Comparison of ENCODE assay signal across 8 cellular contexts in the genomic region with DNA sequence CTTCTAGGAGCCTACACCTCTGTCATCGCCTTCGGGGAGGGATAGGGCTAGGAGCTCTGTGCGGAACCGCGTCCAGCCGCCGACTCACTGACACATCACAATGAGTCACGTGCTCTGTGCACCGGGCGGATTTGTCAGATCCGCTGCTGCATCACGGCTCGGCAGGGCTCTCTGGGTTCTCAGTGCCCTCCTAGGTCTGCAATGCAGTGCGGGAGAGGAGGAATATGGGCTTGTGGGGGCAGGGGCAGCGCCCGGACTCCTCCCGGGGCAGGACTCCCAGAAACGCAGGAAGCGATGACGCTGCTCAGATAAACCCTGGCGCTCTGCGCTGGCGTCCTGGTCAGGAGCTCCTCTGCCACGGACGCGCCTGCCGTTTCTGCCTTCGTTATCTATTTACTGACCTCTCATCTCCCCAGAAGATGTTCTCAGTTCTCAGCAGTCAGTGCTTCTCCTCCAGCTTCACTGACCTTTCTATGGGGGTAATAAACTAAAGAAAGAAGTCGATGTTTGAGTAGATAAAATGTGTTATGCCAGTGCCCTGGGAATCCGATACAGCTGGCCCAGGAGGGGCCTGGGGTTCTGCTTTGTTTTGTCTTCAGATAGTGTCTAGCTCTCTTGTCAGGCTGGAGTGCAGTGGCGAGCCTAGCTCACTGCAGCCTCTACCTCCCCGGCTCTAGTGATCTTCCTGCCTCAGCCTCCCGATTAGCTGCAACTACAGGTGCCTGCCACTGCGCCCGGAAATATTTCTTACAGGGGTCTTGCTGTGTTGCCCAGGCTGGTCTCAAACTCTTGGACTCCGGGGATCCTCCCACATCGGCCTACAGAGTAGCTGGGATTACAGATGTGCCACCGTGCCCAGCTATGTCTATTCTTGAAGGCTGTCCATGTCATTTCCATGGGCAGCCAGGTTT. TPM values are rescaled to one million over a fixed set of nuclear protein-coding genes. Genes with fewer than 3 reads are reported as not detected.
DNase-seq lines count a peak whose midpoint lies in the region; ATAC-seq, FAIRE-seq and TF ChIP-seq lines count a peak whose summit lies in the region.

No MANE protein-coding gene starts in this region.

- no peaks in the 10 kb centered on the region for H3K27me3 ChIP-seq in ACC112 (ENCODE audit: insufficient read depth, low read length)

- H3K4me3 ChIP-seq in ACC112 (ENCODE audit: low read depth, low read length): peak overlapping the region; percentile 70
- H3K4me3 ChIP-seq in kidney (ENCODE audit: low read length in 2 of 2): peak overlapping the region; percentile 72 to 88

- H3K27ac Mint-ChIP-seq in activated B cell treated with CpG ODN at 0.5 μM for 24 hours: peak overlapping the region; percentile 87
- H3K27ac Mint-ChIP-seq in central memory CD8-positive, alpha-beta T cell (ENCODE audit: low read depth): peak overlapping the region; percentile 96

- H2AFZ ChIP-seq in ACC112 (ENCODE audit: low read length, unreplicated experiment): no peak overlapping the region

- H3K36me3 Mint-ChIP-seq in activated B cell treated with CpG ODN at 0.5 μM for 24 hours (ENCODE audit: low read depth): peaks cover 2% of the 10 kb centered on the region
- peaks cover 5% of the 10 kb centered on the region for H3K36me3 Mint-ChIP-seq in central memory CD8-positive, alpha-beta T cell (ENCODE audit: insufficient read depth)

- H3K27ac ChIP-seq in ACC112 (ENCODE audit: low read depth, low read length) (peak overlapping the region; percentile 98), kidney (ENCODE audit: low read depth in 2 of 2, low read length in 2 of 2) (peak overlapping the region; percentile 89 to 96)

- DNase-seq in NCI-H2227 (lab: John Stamatoyannopoulos, UW; ENCODE audit: unreplicated experiment): peak; percentile 89
- DNase-seq in activated B cell treated with CpG ODN at 0.5 μM for 24 hours: peak; percentile 57
- peak; percentile 67 to 69 for DNase-seq in central memory CD8-positive, alpha-beta T cell (ENCODE audit: low spot score in 2 of 2)
- DNase-seq in kidney: peak; percentile 96
- peak; percentile 60 to 65 for DNase-seq in stimulated activated CD4-positive, alpha-beta T cell treated with anti-CD3 and anti-CD28 coated beads, Interleukin-15, amount 100 ng/mL, for 1 hour (ENCODE audit: low read depth in 1 of 2, low spot score in 1 of 2)

- intact Hi-C loops in activated B cell treated with CpG ODN at 0.5 μM for 24 hours (cut with micrococcal nuclease) (loop anchor here (1.0 kb wide), 1 partner anchor 22 kb away; no protein-coding TSS in a partner anchor), kidney (cut with DNase I) (no loop called here)

- H3K4me1 ChIP-seq in ACC112 (ENCODE audit: control insufficient read depth, insufficient read depth, low read length, unreplicated experiment) (peaks cover 51% of the 10 kb centered on the region), kidney (ENCODE audit: control insufficient read depth in 1 of 2, insufficient read depth in 1 of 2, low read depth in 1 of 2, low read length in 2 of 2) (peaks cover 3 to 19% of the 10 kb centered on the region in 2 donors)

- CTCF ChIA-PET in activated B cell treated with CpG ODN at 0.5 μM for 24 hours (lab: Charles Lee): interaction anchor here (1.8 kb wide), 1 partner anchor 28 kb away, joined by 11 read pairs; no protein-coding TSS in a partner anchor

- TF ChIP-seq CTCF in activated B cell treated with CpG ODN at 0.5 μM for 24 hours (IDR thresholded peaks at IDR 0.05) (no peak), kidney (IDR thresholded peaks at IDR 0.05; ENCODE audit: borderline replicate concordance, extremely low read depth, insufficient read depth) (no peak)

- H3K36me3 ChIP-seq in ACC112 (ENCODE audit: insufficient read depth, low read length) (no peaks in the 10 kb centered on the region), kidney (ENCODE audit: control insufficient read depth in 1 of 2, insufficient read depth in 2 of 2, low read length in 2 of 2) (no peaks in the 10 kb centered on the region)

- H3K4me1 Mint-ChIP-seq in activated B cell treated with CpG ODN at 0.5 μM for 24 hours: peaks cover 13% of the 10 kb centered on the region
- H3K4me1 Mint-ChIP-seq in central memory CD8-positive, alpha-beta T cell: peaks cover 46% of the 10 kb centered on the region

- H3K9ac ChIP-seq in kidney (ENCODE audit: low read length in 2 of 2): peak overlapping the region; percentile 79 to 92

- H3K9me3 ChIP-seq in kidney (ENCODE audit: control insufficient read depth in 1 of 2, low read length in 2 of 2): no peaks in the 10 kb centered on the region

- H3K79me2 ChIP-seq in ACC112 (ENCODE audit: control insufficient read depth, insufficient read depth, low read length, unreplicated experiment): peaks cover 14% of the 10 kb centered on the region

- peak overlapping the region; percentile 96 for H3K4me3 Mint-ChIP-seq in activated B cell treated with CpG ODN at 0.5 μM for 24 hours
- peak overlapping the region; percentile 84 for H3K4me3 Mint-ChIP-seq in central memory CD8-positive, alpha-beta T cell

- H3K9me3 Mint-ChIP-seq in activated B cell treated with CpG ODN at 0.5 μM for 24 hours: no peaks in the 10 kb centered on the region
- H3K9me3 Mint-ChIP-seq in central memory CD8-positive, alpha-beta T cell: no peaks in the 10 kb centered on the region

- ATAC-seq in GM18867 (IDR thresholded peaks at IDR 0.05; ENCODE audit: unreplicated experiment): peak; percentile 98
- peak; percentile 96 for ATAC-seq in HG03108 (IDR thresholded peaks at IDR 0.05; ENCODE audit: unreplicated experiment)
- ATAC-seq in activated B cell treated with CpG ODN at 0.5 μM for 24 hours (ENCODE audit: low read depth): peak; percentile 97
- ATAC-seq in central memory CD8-positive, alpha-beta T cell (replicated peaks; ENCODE audit: extremely low read depth, poor library complexity, severe bottlenecking): peak; percentile 87

- no peaks in the 10 kb centered on the region for H3K27me3 Mint-ChIP-seq in activated B cell treated with CpG ODN at 0.5 μM for 24 hours
- no peaks in the 10 kb centered on the region for H3K27me3 Mint-ChIP-seq in central memory CD8-positive, alpha-beta T cell

- POLR2A ChIA-PET in activated B cell treated with CpG ODN at 0.5 μM for 24 hours (lab: Charles Lee): interaction anchor here (0.9 to 2.8 kb wide), 6 partner anchors 9 to 30 kb away, joined by 3 to 13 read pairs (median 4); partner anchors contain the start of gene ITGB1

- no peak for FAIRE-seq in kidney (lab: Jason Lieb, UNC)

RNA-seq across cellular contexts. Expression of gene ITGB1, which starts 22.8 kb away (rescaled TPM):
- total RNA-seq in activated B cell treated with CpG ODN at 0.5 μM for 24 hours (80.3 and 87.4 TPM in 2 replicates), kidney (410 TPM)
- polyA plus RNA-seq in kidney (ENCODE audit: insufficient read depth, low read depth, low replicate concordance): 156 TPM

Comparison
In these comparisons a context has a peak if more than half of its experiments do, and no peak if none do; other contexts are left out.
1. Peak in every context shown above with its lines: DNase-seq, ATAC-seq, H3K4me3 ChIP-seq and H3K27ac ChIP-seq.